ENCODE assay signal across 16 cellular contexts in the genomic region with DNA sequence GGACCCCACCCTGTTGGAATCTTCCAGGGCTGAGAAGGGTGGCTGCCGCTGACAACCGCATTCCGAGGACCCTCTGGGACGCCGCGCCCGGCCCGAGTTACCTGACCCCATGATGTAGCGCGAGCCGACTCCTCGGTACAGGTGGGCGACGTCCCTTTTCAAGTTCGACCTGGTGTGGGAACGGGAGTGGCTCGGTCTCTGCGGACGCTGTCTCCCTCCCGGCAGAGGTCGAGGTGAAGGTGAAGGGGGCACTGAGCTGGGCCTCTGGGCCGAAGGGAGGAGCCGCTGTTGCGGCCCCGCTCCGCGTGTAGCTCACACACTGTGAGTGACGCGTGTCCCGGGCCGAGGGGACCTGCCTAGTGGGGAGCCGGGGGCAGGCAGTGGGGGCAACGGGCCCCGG.
"Had no signal": no experiment of that assay in that cellular context is flagged by ENCODE, and none has a peak within 500 bp of the region (broad histone marks: within the 10 kb centered on the region; RNA-seq: fewer than 3 reads in every experiment).

No MANE protein-coding gene starts in this region.

- H3K27me3 ChIP-seq: adrenal gland, breast epithelium, pancreas, thyroid gland, upper lobe of right lung had no signal

- H3K4me3 ChIP-seq: adrenal gland, breast epithelium, coronary artery, pancreas, thyroid gland, upper lobe of right lung had no signal

- H3K9me3 ChIP-seq: adrenal gland, breast epithelium, pancreas, thyroid gland, upper lobe of right lung had no signal

- DNase-seq: activated CD4-positive, alpha-beta memory T cell treated with anti-CD3 and anti-CD28 coated beads for 36 hours; activated CD4-positive, alpha-beta T cell treated with anti-CD3 and anti-CD28 coated beads for 48 hours; activated T-cell treated with anti-CD3 and anti-CD28 coated beads for 4 hours; mesenchymal stem cell; nephron progenitor cell; stimulated activated CD4-positive, alpha-beta T cell treated with anti-CD3 and anti-CD28 coated beads, Interleukin-12 subunit alpha, Interleukin-12 subunit beta, amount 100 ng/mL, for 4 hours; stimulated activated CD4-positive, alpha-beta T cell treated with anti-CD3 and anti-CD28 coated beads, Interleukin-4, amount 100 ng/mL, for 4 hours; stimulated activated naive CD8-positive, alpha-beta T cell treated with anti-CD3 and anti-CD28 coated beads, Interleukin-15, Interleukin-2, amounts not matched to agents 100 U/mL and 50 U/mL, for 24 hours; substantia nigra; T-helper 17 cell had no signal

- ATAC-seq: pancreas; stimulated activated naive CD8-positive, alpha-beta T cell treated with anti-CD3 and anti-CD28 coated beads, Interleukin-15, Interleukin-2, amounts not matched to agents 100 U/mL and 50 U/mL, for 24 hours; T-helper 17 cell; upper lobe of right lung had no signal

- H3K27ac ChIP-seq: adrenal gland, breast epithelium, coronary artery, pancreas, thyroid gland, upper lobe of right lung had no signal

- H3K4me1 ChIP-seq: breast epithelium, pancreas, thyroid gland, upper lobe of right lung had no signal
